Comparison of ENCODE assay signal across 2 cellular contexts in the genomic region with DNA sequence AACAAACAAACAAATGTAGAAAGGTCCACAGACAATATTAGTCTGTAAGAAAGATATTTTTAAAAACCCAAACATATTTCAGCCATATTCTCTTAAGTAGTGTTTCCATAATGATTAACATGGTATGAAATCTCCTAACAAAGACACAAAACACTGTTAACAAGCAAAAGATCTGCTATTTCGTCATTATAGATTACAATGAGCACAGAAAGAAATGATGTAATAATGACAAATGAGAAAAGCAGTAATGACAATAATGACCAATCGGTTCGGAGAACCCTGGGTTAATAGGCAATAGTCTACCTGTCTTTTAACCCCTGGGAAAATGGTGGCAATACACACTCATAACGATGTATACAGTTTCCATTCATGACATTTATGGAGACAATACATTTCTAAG.
TF ChIP-seq lines count a peak whose summit lies in the region.

No MANE protein-coding gene starts in this region.

TF ChIP-seq in HEK293, 187 proteins besides CTCF, POLR2A, EP300 and RAD21:
- TF ChIP-seq, protein P1, sequence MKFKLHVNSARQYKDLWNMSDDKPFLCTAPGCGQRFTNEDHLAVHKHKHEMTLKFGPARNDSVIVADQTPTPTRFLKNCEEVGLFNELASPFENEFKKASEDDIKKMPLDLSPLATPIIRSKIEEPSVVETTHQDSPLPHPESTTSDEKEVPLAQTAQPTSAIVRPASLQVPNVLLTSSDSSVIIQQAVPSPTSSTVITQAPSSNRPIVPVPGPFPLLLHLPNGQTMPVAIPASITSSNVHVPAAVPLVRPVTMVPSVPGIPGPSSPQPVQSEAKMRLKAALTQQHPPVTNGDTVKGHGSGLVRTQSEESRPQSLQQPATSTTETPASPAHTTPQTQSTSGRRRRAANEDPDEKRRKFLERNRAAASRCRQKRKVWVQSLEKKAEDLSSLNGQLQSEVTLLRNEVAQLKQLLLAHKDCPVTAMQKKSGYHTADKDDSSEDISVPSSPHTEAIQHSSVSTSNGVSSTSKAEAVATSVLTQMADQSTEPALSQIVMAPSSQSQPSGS (tag by site-specific recombination; IDR thresholded peaks at IDR 0.05; ENCODE audit: low read depth) = 0 out of 2 replicates have a peak, but pooled peaks have one; percentile 6
- no peak for TF ChIP-seq YY1 (tag by site-specific recombination; IDR thresholded peaks at IDR 0.05)

TF ChIP-seq in K562, 482 proteins besides CTCF, POLR2A, EP300 and RAD21:
- TF ChIP-seq, protein P2, sequence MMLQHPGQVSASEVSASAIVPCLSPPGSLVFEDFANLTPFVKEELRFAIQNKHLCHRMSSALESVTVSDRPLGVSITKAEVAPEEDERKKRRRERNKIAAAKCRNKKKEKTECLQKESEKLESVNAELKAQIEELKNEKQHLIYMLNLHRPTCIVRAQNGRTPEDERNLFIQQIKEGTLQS (IDR thresholded peaks at IDR 0.05) = peak; percentile 77
- TF ChIP-seq, protein P2 (CRISPR knock-in tag; conservative IDR thresholded peaks at IDR 0.05) = no peak
- TF ChIP-seq, protein P3, sequence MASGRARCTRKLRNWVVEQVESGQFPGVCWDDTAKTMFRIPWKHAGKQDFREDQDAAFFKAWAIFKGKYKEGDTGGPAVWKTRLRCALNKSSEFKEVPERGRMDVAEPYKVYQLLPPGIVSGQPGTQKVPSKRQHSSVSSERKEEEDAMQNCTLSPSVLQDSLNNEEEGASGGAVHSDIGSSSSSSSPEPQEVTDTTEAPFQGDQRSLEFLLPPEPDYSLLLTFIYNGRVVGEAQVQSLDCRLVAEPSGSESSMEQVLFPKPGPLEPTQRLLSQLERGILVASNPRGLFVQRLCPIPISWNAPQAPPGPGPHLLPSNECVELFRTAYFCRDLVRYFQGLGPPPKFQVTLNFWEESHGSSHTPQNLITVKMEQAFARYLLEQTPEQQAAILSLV (tag; IDR thresholded peaks at IDR 0.05) = 0 out of 2 replicates have a peak, but pooled peaks have one; percentile 39
- TF ChIP-seq CEBPG (CRISPR knock-in tag; IDR thresholded peaks at IDR 0.05) (no peak), CEBPG (tag; conservative IDR thresholded peaks at IDR 0.05 in 1 of 2, IDR thresholded peaks at IDR 0.05 in 1 of 2) (peak; percentile 64 to 68), ZKSCAN3 (CRISPR knock-in tag; IDR thresholded peaks at IDR 0.05) (no peak), CEBPB (tag; IDR thresholded peaks at IDR 0.05) (peak; percentile 84)
